12 cellular contexts compared by ENCODE assay signal in genomic region chr5:73826761-73827450, GRCh38.
DNase-seq lines count a peak whose midpoint lies in the region; ATAC-seq and TF ChIP-seq lines count a peak whose summit lies in the region.
"Had no signal": no experiment of that assay in that cellular context is flagged by ENCODE, and none has a peak within 500 bp of the region (broad histone marks: within the 10 kb centered on the region; RNA-seq: fewer than 3 reads in every experiment).

No MANE protein-coding gene starts in this region.

- H4K91ac ChIP-seq in IMR-90 (ENCODE audit: insufficient read depth, low read depth, low read length): peak overlapping the region; percentile 67; the same call in 1 of the 2 replicates

- peak overlapping the region; percentile 13 to 49; a peak in 3 of 4 replicates for H4K8ac ChIP-seq in IMR-90 (ENCODE audit: low read depth in 2 of 2, low read length in 2 of 2)

- H3K9me1 ChIP-seq in IMR-90 (ENCODE audit: insufficient read depth, low read length): peaks cover 19% of the 10 kb centered on the region

- H2AK9ac ChIP-seq in IMR-90 (replicated peaks; ENCODE audit: low read depth, low read length, poor library complexity): no peak overlapping the region

- no peak overlapping the region for H3K4me3 Mint-ChIP-seq in CD8-positive, alpha-beta memory T cell
- H3K4me3 Mint-ChIP-seq in neural progenitor cell: no peak overlapping the region
- H3K4me3 Mint-ChIP-seq: natural killer cell had no signal

- peak overlapping the region; percentile 67; the same call in 1 of the 2 replicates for H4K5ac ChIP-seq in IMR-90 (ENCODE audit: low read depth, low read length)

- CTCF ChIA-PET in IMR-90 (lab: Yijun Ruan, JAX): interaction anchor here (1.3 to 2.1 kb wide), 2 partner anchors 9 to 12 kb away, joined by 4 to 8 read pairs; no protein-coding TSS in a partner anchor
- CTCF ChIA-PET in CD8-positive, alpha-beta memory T cell (lab: Charles Lee): interaction anchor here (1.8 kb wide), 1 partner anchor 8 kb away, joined by 5 read pairs; no protein-coding TSS in a partner anchor

- peaks cover 24% of the 10 kb centered on the region for H3K4me1 ChIP-seq in IMR-90 (ENCODE audit: control insufficient read depth, insufficient read depth, low read length)
- peaks cover 29% of the 10 kb centered on the region for H3K4me1 ChIP-seq in lower lobe of right lung
- H3K4me1 ChIP-seq in CD8-positive, alpha-beta memory T cell (ENCODE audit: insufficient read depth, low read length): no peaks in the 10 kb centered on the region
- H3K4me1 ChIP-seq in neural progenitor cell: no peaks in the 10 kb centered on the region

- H3K27me3 ChIP-seq in IMR-90 (ENCODE audit: control insufficient read depth, insufficient read depth, low read length) (no peaks in the 10 kb centered on the region), lower lobe of right lung (ENCODE audit: low read depth) (no peaks in the 10 kb centered on the region), neural progenitor cell (no peaks in the 10 kb centered on the region)
- no peaks in the 10 kb centered on the region for H3K27me3 ChIP-seq in CD8-positive, alpha-beta memory T cell (ENCODE audit: insufficient read depth, low read length, poor library complexity, severe bottlenecking)
- H3K27me3 ChIP-seq: gastroesophageal sphincter had no signal

- H3K27ac ChIP-seq in IMR-90 (ENCODE audit: insufficient read depth, low read length): peak overlapping the region; percentile 65; the same call in 1 of the 2 replicates
- H3K27ac ChIP-seq in lower lobe of right lung: peak overlapping the region; percentile 59
- no peak overlapping the region for H3K27ac ChIP-seq in CD8-positive, alpha-beta memory T cell (ENCODE audit: low read depth, low read length)
- no peak overlapping the region for H3K27ac ChIP-seq in neural progenitor cell

- no peaks in the 10 kb centered on the region for H3F3A ChIP-seq in neural progenitor cell (ENCODE audit: low read depth)

- H3K4ac ChIP-seq in IMR-90 (ENCODE audit: low read depth, low read length): peak overlapping the region; percentile 59

- peak overlapping the region; percentile 33; the same call in 1 of the 2 replicates for H3K56ac ChIP-seq in IMR-90 (ENCODE audit: extremely low read depth, insufficient read depth, low read length)

- no peaks in the 10 kb centered on the region for H3K4me1 Mint-ChIP-seq in CD8-positive, alpha-beta memory T cell
- peaks cover 3% of the 10 kb centered on the region for H3K4me1 Mint-ChIP-seq in neural progenitor cell
- H3K4me1 Mint-ChIP-seq: natural killer cell had no signal

- ATAC-seq in IMR-90 (ENCODE audit: low read depth) (peak; percentile 76), lower lobe of right lung (peak; percentile 45 to 55)
- ATAC-seq: activated naive CD4-positive, alpha-beta T cell treated with anti-CD3 and anti-CD28 coated beads, Interleukin-2, amount 50 U/mL, for 72 hours; gastroesophageal sphincter; natural killer cell had no signal

- no peak overlapping the region for H2AFZ ChIP-seq in IMR-90 (replicated peaks; ENCODE audit: low read length, poor library complexity)
- no peak overlapping the region for H2AFZ ChIP-seq in neural progenitor cell (replicated peaks)

- H3K4me3 ChIP-seq in AG09309 (ENCODE audit: control insufficient read depth, low read depth, low read length): no peak overlapping the region
- H3K4me3 ChIP-seq in IMR-90 (ENCODE audit: insufficient read depth, low read depth, low read length): no peak overlapping the region
- H3K4me3 ChIP-seq in lower lobe of right lung: no peak overlapping the region
- no peak overlapping the region for H3K4me3 ChIP-seq in CD8-positive, alpha-beta memory T cell (ENCODE audit: low read length)
- no peak overlapping the region for H3K4me3 ChIP-seq in neural progenitor cell
- H3K4me3 ChIP-seq: gastroesophageal sphincter had no signal

- H3K18ac ChIP-seq in IMR-90 (ENCODE audit: low read depth, low read length): peak overlapping the region; percentile 55; the same call in 1 of the 2 replicates

- H3K4me2 ChIP-seq in IMR-90 (ENCODE audit: low read depth, low read length) (peak overlapping the region; percentile 56), neural progenitor cell (no peak overlapping the region)

- no peak overlapping the region for H3K27ac Mint-ChIP-seq in CD8-positive, alpha-beta memory T cell
- no peak overlapping the region for H3K27ac Mint-ChIP-seq in neural progenitor cell
- H3K27ac Mint-ChIP-seq: activated naive CD4-positive, alpha-beta T cell treated with anti-CD3 and anti-CD28 coated beads, Interleukin-2, amount 50 U/mL, for 72 hours; natural killer cell had no signal

- no peaks in the 10 kb centered on the region for H3K9me3 ChIP-seq in IMR-90 (ENCODE audit: control insufficient read depth, insufficient read depth, low read length)
- no peaks in the 10 kb centered on the region for H3K9me3 ChIP-seq in lower lobe of right lung
- no peaks in the 10 kb centered on the region for H3K9me3 ChIP-seq in CD8-positive, alpha-beta memory T cell (ENCODE audit: low read length)
- no peaks in the 10 kb centered on the region for H3K9me3 ChIP-seq in neural progenitor cell (ENCODE audit: low read depth)
- H3K9me3 ChIP-seq: Caco-2, gastroesophageal sphincter had no signal

- POLR2A ChIA-PET in IMR-90 (lab: Charles Lee; ENCODE audit: unreplicated experiment): no interaction called here
- POLR2A ChIA-PET in CD8-positive, alpha-beta memory T cell (lab: Charles Lee): no interaction called here

- no TSS peak for BruUV-seq in IMR-90 (replicated peaks; lab: Mats Ljungman, UMichigan)

- no peak for TF ChIP-seq RAD21 in IMR-90 (IDR thresholded peaks at IDR 0.05; ENCODE audit: low read length)

- no peak for TF ChIP-seq POLR2A in IMR-90 (IDR thresholded peaks at IDR 0.05; ENCODE audit: low read depth, low read length)

- H2BK120ac ChIP-seq in IMR-90 (ENCODE audit: low read depth, low read length): peak overlapping the region; percentile 35

- DNase-seq in AG09309 (ENCODE audit: low read depth) (peak; percentile 63), IMR-90 (peak; percentile 93), brain pericyte (ENCODE audit: low read depth, low spot score) (peak; percentile 53), lower lobe of right lung (no peak), DMS114 treated with DMSO at 0.1 percent for 48 hours (lab: John Stamatoyannopoulos, UW; ENCODE audit: unreplicated experiment) (no peak), NCI-H1436 (lab: John Stamatoyannopoulos, UW) (no peak), neural progenitor cell (ENCODE audit: low spot score) (no peak)
- no peak for DNase-seq in CD8-positive, alpha-beta memory T cell
- DNase-seq: Caco-2, natural killer cell had no signal

- H2BK15ac ChIP-seq in IMR-90 (ENCODE audit: low read depth, low read length): 0 out of 3 replicates have a peak overlapping the region, but pooled peaks have one; percentile 29

- TF ChIP-seq CTCF in AG09309 (IDR thresholded peaks at IDR 0.05; ENCODE audit: control insufficient read depth, insufficient read depth, low read depth, low read length, missing control alignments) (no peak), IMR-90 (conservative IDR thresholded peaks at IDR 0.05; ENCODE audit: low read depth, low read length) (no peak), lower lobe of right lung (IDR thresholded peaks at IDR 0.05) (no peak), neural progenitor cell (IDR thresholded peaks at IDR 0.05) (no peak)

- H3K9ac ChIP-seq in IMR-90 (ENCODE audit: low read depth, low read length) (peak overlapping the region; percentile 38; the same call in 1 of the 2 replicates), neural progenitor cell (no peak overlapping the region)

- no CpG with 5 or more reads among the region's 3 CpGs for WGBS in IMR-90 (ENCODE audit: extremely low coverage in 2 of 2, insufficient read length in 1 of 2), 2 experiments

- peak overlapping the region; percentile 71 for H2BK5ac ChIP-seq in IMR-90 (ENCODE audit: low read depth, low read length, poor library complexity, severe bottlenecking)

- in situ Hi-C loops in IMR-90 (cut with MboI; ENCODE audit: low sequenced_read_pairs): no loop called here

- H3K14ac ChIP-seq in IMR-90 (replicated peaks; ENCODE audit: low read depth, low read length): peak overlapping the region; percentile 56; the same call in 1 of the 2 replicates

- peak overlapping the region; percentile 30; the same call in 1 of the 2 replicates for H2BK20ac ChIP-seq in IMR-90 (ENCODE audit: low read depth, low read length)

- no peaks in the 10 kb centered on the region for H3K9me3 Mint-ChIP-seq in CD8-positive, alpha-beta memory T cell
- H3K9me3 Mint-ChIP-seq in neural progenitor cell: no peaks in the 10 kb centered on the region
- H3K9me3 Mint-ChIP-seq: activated naive CD4-positive, alpha-beta T cell treated with anti-CD3 and anti-CD28 coated beads, Interleukin-2, amount 50 U/mL, for 72 hours; natural killer cell had no signal

- peak overlapping the region; percentile 65; the same call in 1 of the 2 replicates for H2AK5ac ChIP-seq in IMR-90 (ENCODE audit: low read depth, low read length)

- no peaks in the 10 kb centered on the region for H4K20me1 ChIP-seq in IMR-90 (ENCODE audit: insufficient read depth, low read length)
- no peaks in the 10 kb centered on the region for H4K20me1 ChIP-seq in neural progenitor cell (ENCODE audit: low read depth)

- H3K36me3 ChIP-seq in IMR-90 (ENCODE audit: control insufficient read depth, insufficient read depth, low read length) (no peaks in the 10 kb centered on the region), lower lobe of right lung (no peaks in the 10 kb centered on the region), neural progenitor cell (no peaks in the 10 kb centered on the region)
- no peaks in the 10 kb centered on the region for H3K36me3 ChIP-seq in CD8-positive, alpha-beta memory T cell (ENCODE audit: insufficient read depth, low read length)
- H3K36me3 ChIP-seq: gastroesophageal sphincter had no signal

- intact Hi-C loops in IMR-90 (cut with micrococcal nuclease) (no loop called here), lower lobe of right lung (cut with DNase I) (no loop called here)

- dilution Hi-C loops in IMR-90 (cut with HindIII; ENCODE audit: low sequenced_read_pairs, unreplicated experiment): no loop called here

- H3K36me3 Mint-ChIP-seq in CD8-positive, alpha-beta memory T cell: no peaks in the 10 kb centered on the region
- no peaks in the 10 kb centered on the region for H3K36me3 Mint-ChIP-seq in neural progenitor cell
- H3K36me3 Mint-ChIP-seq: activated naive CD4-positive, alpha-beta T cell treated with anti-CD3 and anti-CD28 coated beads, Interleukin-2, amount 50 U/mL, for 72 hours; natural killer cell had no signal

- H3K27me3 Mint-ChIP-seq in CD8-positive, alpha-beta memory T cell: peaks cover 2 to 3% of the 10 kb centered on the region in 2 donors
- no peaks in the 10 kb centered on the region for H3K27me3 Mint-ChIP-seq in neural progenitor cell (ENCODE audit: insufficient read depth, low read depth)

- H3K23ac ChIP-seq in IMR-90 (ENCODE audit: low read depth, low read length): no peak overlapping the region

- peaks cover 6 to 27% of the 10 kb centered on the region in 2 experiments; a peak in 3 of 4 replicates for H3K79me1 ChIP-seq in IMR-90 (ENCODE audit: low read depth in 1 of 2, low read length in 2 of 2)

- no peaks in the 10 kb centered on the region for H3K79me2 ChIP-seq in neural progenitor cell (ENCODE audit: low read depth)

Comparison
In these comparisons a context has a peak if more than half of its experiments do, and no peak if none do; other contexts are left out.
1. DNase-seq: peak in AG09309 (single experiment), IMR-90 (single experiment) and brain pericyte (single experiment); none in lower lobe of right lung (single experiment), CD8-positive, alpha-beta memory T cell (0 of 5), DMS114 treated with DMSO at 0.1 percent for 48 hours (single experiment), NCI-H1436 (single experiment) and neural progenitor cell (single experiment).
2. H3K27ac ChIP-seq: peak in IMR-90 (single experiment) and lower lobe of right lung (single experiment); none in CD8-positive, alpha-beta memory T cell (single experiment) and neural progenitor cell (single experiment).